Comparison of ENCODE assay signal across 21 cellular contexts in the genomic region with DNA sequence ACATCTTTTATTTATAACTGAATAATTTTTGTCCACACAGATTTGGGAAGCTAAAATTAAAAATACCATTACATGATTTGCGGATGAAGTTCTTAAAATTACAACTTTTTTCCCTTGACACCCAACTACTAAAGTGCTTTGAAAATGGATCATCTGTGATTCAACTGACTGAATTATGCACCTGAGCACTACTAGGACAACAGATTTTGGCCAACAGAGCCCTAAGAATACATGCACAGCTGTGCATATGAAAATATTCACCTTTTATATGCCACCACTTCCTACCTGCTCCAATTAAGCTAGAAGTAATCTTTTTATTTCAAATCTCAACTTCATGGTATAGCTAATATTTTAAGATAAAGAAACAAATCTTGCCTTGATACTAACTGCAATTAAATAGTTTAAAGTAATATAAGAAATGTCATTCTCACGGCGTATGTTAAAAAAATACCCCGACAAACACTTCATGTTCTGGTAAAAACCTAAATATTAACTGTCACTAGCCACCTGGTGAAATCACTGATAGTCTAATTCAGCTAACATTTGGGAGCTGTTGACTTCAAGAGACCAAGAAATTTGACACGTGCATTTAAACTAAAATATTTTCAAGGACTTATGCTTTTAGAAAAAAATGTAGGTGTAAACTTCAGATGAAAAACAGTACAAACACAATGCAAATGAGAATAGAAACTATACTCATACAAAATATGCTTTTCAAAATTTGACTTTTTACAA.
"Had no signal": no experiment of that assay in that cellular context is flagged by ENCODE, and none has a peak within 500 bp of the region (broad histone marks: within the 10 kb centered on the region; RNA-seq: fewer than 3 reads in every experiment).

No MANE protein-coding gene starts in this region.

- DNase-seq: IMR-90, Karpas-422, KG1, MG63, NCI-H1092 treated with DMSO at 0.1 percent for 48 hours, NCI-H1436, NCI-H187, NCI-H2029, NCI-H2081 treated with DMSO at 0.1 percent for 48 hours, NCI-H2227 treated with DMSO at 0.1 percent for 48 hours, NCI-H524 treated with DMSO at 0.1 percent for 48 hours, NCI-H69, NCI-H774, OCI-M1, PC-9, Peyer's patch, Right ventricle myocardium superior, SIG-M5 had no signal

- H3K27me3 ChIP-seq: MG63, Peyer's patch, SJSA1 had no signal

- H3K9me3 ChIP-seq: Peyer's patch, SJSA1 had no signal

- H3K4me3 ChIP-seq: MG63, Peyer's patch, SJSA1, SK-N-MC had no signal

- FAIRE-seq: HepG2 had no signal

- H3K27ac ChIP-seq: Peyer's patch, SJSA1, SK-N-MC had no signal

- H3K36me3 ChIP-seq: Peyer's patch, SJSA1 had no signal
